Comparison of ENCODE assay signal across 8 cellular contexts in genomic region chr5:178627259-178627598, GRCh38. TPM values are rescaled to one million over a fixed set of nuclear protein-coding genes. Genes with fewer than 3 reads are reported as not detected.
DNase-seq lines count a peak whose midpoint lies in the region; ATAC-seq and TF ChIP-seq lines count a peak whose summit lies in the region.

No MANE protein-coding gene starts in this region.

- H3K9me2 ChIP-seq in GM23338 (ENCODE audit: insufficient read depth), result no peaks in the 10 kb centered on the region

- no peak overlapping the region for H3K27ac Mint-ChIP-seq in GM23338

- H3K9me3 Mint-ChIP-seq in GM23338, result peaks cover 4% of the 10 kb centered on the region; the same call in 2 of the 3 replicates

- H4K20me1 ChIP-seq in GM23338 (replicated peaks; ENCODE audit: insufficient read depth), result no peaks in the 10 kb centered on the region; the same call in 1 of the 2 replicates

- H3K27me3 ChIP-seq in GM23338 (ENCODE audit: insufficient read depth) (peaks cover 2% of the 10 kb centered on the region; the same call in 1 of the 2 replicates), SJCRH30 (no peaks in the 10 kb centered on the region), skeletal muscle satellite cell (ENCODE audit: control insufficient read depth, insufficient read depth, low read length) (no peaks in the 10 kb centered on the region)

- TF ChIP-seq CTCF in GM23338 (conservative IDR thresholded peaks at IDR 0.05; ENCODE audit: low read depth in 2 of 2) (no peak), fibroblast of villous mesenchyme (IDR thresholded peaks at IDR 0.05; ENCODE audit: insufficient read depth, low read depth, low read length) (no peak)

- H3K27ac ChIP-seq in GM23338 (ENCODE audit: low read depth) (no peak overlapping the region), SJCRH30 (no peak overlapping the region)

- peaks cover 8% of the 10 kb centered on the region for H3K27me3 Mint-ChIP-seq in GM23338 (ENCODE audit: insufficient read depth, low read depth, poor library complexity)

- DNase-seq in GM23338 (ENCODE audit: low spot score) (peak; percentile 80), SJCRH30 (no peak), fibroblast of villous mesenchyme (ENCODE audit: low read depth) (no peak)

- H3K4me1 ChIP-seq in GM23338 (ENCODE audit: insufficient read depth) (peaks cover 19% of the 10 kb centered on the region), SJCRH30 (no peaks in the 10 kb centered on the region), skeletal muscle satellite cell (ENCODE audit: control insufficient read depth, insufficient read depth, low read length) (peaks cover 15% of the 10 kb centered on the region)

- H3K4me2 ChIP-seq in GM23338, result peak overlapping the region; percentile 61; the same call in 1 of the 2 replicates
- peak overlapping the region; percentile 77 for H3K4me2 ChIP-seq in skeletal muscle satellite cell (ENCODE audit: low read length)

- H2AFZ ChIP-seq in GM23338, result no peak overlapping the region

- peaks cover 29% of the 10 kb centered on the region for H3K4me1 Mint-ChIP-seq in GM23338

- peak overlapping the region; percentile 74 for H3K9ac ChIP-seq in skeletal muscle satellite cell (ENCODE audit: low read depth, low read length)

- no peaks in the 10 kb centered on the region for H3K9me3 ChIP-seq in SJCRH30 (replicated peaks)
- no peaks in the 10 kb centered on the region for H3K9me3 ChIP-seq in skeletal muscle satellite cell (replicated peaks; ENCODE audit: low read length)

- H3K4me3 ChIP-seq in GM23338 (peak overlapping the region; percentile 91), SJCRH30 (peak overlapping the region; percentile 94), fibroblast of villous mesenchyme (ENCODE audit: low read depth, low read length) (peak overlapping the region; percentile 82), skeletal muscle satellite cell (ENCODE audit: low read length) (peak overlapping the region; percentile 94)

- no peaks in the 10 kb centered on the region for H3F3A ChIP-seq in GM23338 (replicated peaks; ENCODE audit: low read depth)

- H3K36me3 Mint-ChIP-seq in GM23338 (ENCODE audit: low read depth), result peaks cover 5% of the 10 kb centered on the region; the same call in 2 of the 3 replicates

- peak; percentile 45 for ATAC-seq in GM23338
- no peak for ATAC-seq in HG03442 (IDR thresholded peaks at IDR 0.05; ENCODE audit: unreplicated experiment)
- no peak for ATAC-seq in GM18511 (IDR thresholded peaks at IDR 0.05; ENCODE audit: unreplicated experiment)
- ATAC-seq in GM18873 (IDR thresholded peaks at IDR 0.05; ENCODE audit: low FRiP score, unreplicated experiment), result no peak
- no peak for ATAC-seq in GM18517 (IDR thresholded peaks at IDR 0.05; ENCODE audit: unreplicated experiment)

- peaks cover 3% of the 10 kb centered on the region; the same call in 1 of the 2 replicates for H3K36me3 ChIP-seq in GM23338 (ENCODE audit: insufficient read depth)
- peaks cover 16% of the 10 kb centered on the region for H3K36me3 ChIP-seq in SJCRH30
- H3K36me3 ChIP-seq in skeletal muscle satellite cell (ENCODE audit: insufficient read depth, low read length), result peaks cover 11% of the 10 kb centered on the region

- peaks cover 39% of the 10 kb centered on the region for H3K79me2 ChIP-seq in GM23338 (replicated peaks; ENCODE audit: insufficient read depth)

- H3K4me3 Mint-ChIP-seq in GM23338, result peak overlapping the region; percentile 95

TF ChIP-seq in GM23338, 12 proteins besides CTCF, POLR2A, EP300 and RAD21:
- TF ChIP-seq STAT1 (IDR thresholded peaks at IDR 0.05; ENCODE audit: unreplicated experiment), result no peak
- TF ChIP-seq ZNF331 (CRISPR knock-in tag; IDR thresholded peaks at IDR 0.05; ENCODE audit: low read depth), result peak; percentile 72

RNA-seq across cellular contexts. Expression of gene CLK4, which starts 0.4 kb away (rescaled TPM):
- 9.9 and 15.3 TPM in 2 replicates for total RNA-seq in GM23338 (2014; rRNA removed; shearing (Covaris generic))
- 9.6 and 18.1 TPM in 2 replicates for polyA plus RNA-seq in GM23338 (2016; fragmentation: Nextera tagmentation; extraction: Ambion mirVana)
- 24.3 and 28.3 TPM in 2 replicates for total RNA-seq in SJCRH30 (2014; rRNA removed; shearing (Covaris generic))
- 21.6 and 26.3 TPM in 2 replicates for total RNA-seq in fibroblast of villous mesenchyme
- 26.2 and 35.7 TPM in 2 replicates for total RNA-seq in skeletal muscle satellite cell (2012; rRNA removed)

RNA-seq across cellular contexts. Expression of gene COL23A1, which starts 37.0 kb away (rescaled TPM):
- 6.8 and 8.2 TPM in 2 replicates for total RNA-seq in GM23338 (2014; rRNA removed; shearing (Covaris generic))
- 4.8 and 6.6 TPM in 2 replicates for polyA plus RNA-seq in GM23338 (2016; fragmentation: Nextera tagmentation; extraction: Ambion mirVana)
- total RNA-seq in SJCRH30 (2014; rRNA removed; shearing (Covaris generic)), result not detected in 2 replicates
- not detected in 2 replicates for total RNA-seq in fibroblast of villous mesenchyme
- total RNA-seq in skeletal muscle satellite cell (2012; rRNA removed), result 0.22 and 0.25 TPM in 2 replicates
